2 cellular contexts compared by ENCODE assay signal in genomic region chr7:74758268-74758667, GRCh38. TPM values are rescaled to one million over a fixed set of nuclear protein-coding genes. Genes with fewer than 3 reads are reported as not detected.
"Had no signal": no experiment of that assay in that cellular context is flagged by ENCODE, and none has a peak within 500 bp of the region (broad histone marks: within the 10 kb centered on the region; RNA-seq: fewer than 3 reads in every experiment).

No MANE protein-coding gene starts in this region.

RNA-seq across cellular contexts. Expression of gene NCF1, which starts 15.5 kb away (rescaled TPM):
- total RNA-seq: lung microvascular endothelial cell, myocyte had no signal
